Comparison of ENCODE assay signal across 8 cellular contexts in the genomic region with DNA sequence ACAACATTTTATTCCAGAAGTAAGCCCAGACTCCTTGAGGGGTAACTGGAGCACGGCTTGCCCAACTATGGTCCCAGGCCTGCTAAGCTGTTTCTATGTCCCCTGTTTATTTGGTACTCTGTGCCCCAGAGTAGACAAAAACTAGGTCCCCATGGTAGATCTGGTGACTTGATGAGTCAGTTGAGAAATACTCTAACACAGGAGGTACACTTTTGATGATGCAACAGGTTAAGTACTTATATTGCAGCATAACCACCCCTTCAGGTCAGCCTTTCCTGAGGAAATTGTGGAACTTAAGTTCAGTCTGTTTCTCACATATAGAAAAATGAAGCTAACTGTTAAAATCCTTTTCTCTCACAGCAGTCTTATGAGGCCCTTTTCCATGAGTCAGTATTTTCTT. TPM values are rescaled to one million over a fixed set of nuclear protein-coding genes. Genes with fewer than 3 reads are reported as not detected.
DNase-seq lines count a peak whose midpoint lies in the region; ATAC-seq and TF ChIP-seq lines count a peak whose summit lies in the region.

No MANE protein-coding gene starts in this region.

- TF ChIP-seq POLR2A in GM18505 (IDR thresholded peaks at IDR 0.05; ENCODE audit: borderline replicate concordance, extremely low read depth, insufficient read depth, insufficient read length), result no peak

- peak overlapping the region; percentile 99 for H3K27ac ChIP-seq in epithelial cell of prostate

- DNase-seq in ELR (ENCODE audit: low read depth) (peak; percentile 90), RPMI7951 (ENCODE audit: low read depth) (peak; percentile 51), epithelial cell of prostate (ENCODE audit: low read depth, low spot score) (peak; percentile 89), sciatic nerve (ENCODE audit: low spot score) (no peak), NCI-H526 treated with DMSO at 0.1 percent for 48 hours (lab: John Stamatoyannopoulos, UW) (no peak), NCI-H2081 (lab: John Stamatoyannopoulos, UW) (no peak)

- intact Hi-C loops in sciatic nerve (cut with DNase I), result no loop called here

- ATAC-seq in sciatic nerve (peak; percentile 43), GM18505 (IDR thresholded peaks at IDR 0.05; ENCODE audit: unreplicated experiment) (no peak), GM21786 (IDR thresholded peaks at IDR 0.05; ENCODE audit: unreplicated experiment) (no peak)

RNA-seq across cellular contexts. Expression of gene TTPAL, which starts 19.6 kb away (rescaled TPM):
- total RNA-seq in RPMI7951 (2014; rRNA removed; shearing (Covaris generic)), result 8.5 TPM in 2 replicates
- total RNA-seq in sciatic nerve, result 8.5 TPM

RNA-seq across cellular contexts. Expression of gene SERINC3, which starts 26.6 kb away (rescaled TPM):
- 84.7 and 123 TPM in 2 replicates for total RNA-seq in RPMI7951 (2014; rRNA removed; shearing (Covaris generic))
- 114 TPM for total RNA-seq in sciatic nerve

Comparison
In these comparisons a context has a peak if more than half of its experiments do, and no peak if none do; other contexts are left out.
1. DNase-seq: peak in ELR (single experiment), RPMI7951 (single experiment) and epithelial cell of prostate (single experiment); none in sciatic nerve (single experiment), NCI-H526 treated with DMSO at 0.1 percent for 48 hours (single experiment) and NCI-H2081 (0 of 2).